Comparison of ENCODE assay signal across 11 cellular contexts in genomic region chr17:77434136-77435114, GRCh38.
DNase-seq lines count a peak whose midpoint lies in the region; ATAC-seq and TF ChIP-seq lines count a peak whose summit lies in the region.
"Had no signal": no experiment of that assay in that cellular context is flagged by ENCODE, and none has a peak within 500 bp of the region (broad histone marks: within the 10 kb centered on the region; RNA-seq: fewer than 3 reads in every experiment).

No MANE protein-coding gene starts in this region.

- no peaks in the 10 kb centered on the region for H3K9me2 ChIP-seq in OCI-LY1 (ENCODE audit: low read depth, low read length)

- POLR2A ChIA-PET in CD4-positive, alpha-beta T cell (lab: Charles Lee) = interaction anchor here (1.0 to 29.0 kb wide), 16 partner anchors 10 to 695 kb away, joined by 3 to 681 read pairs (median 12); no protein-coding TSS in a partner anchor
- POLR2A ChIA-PET in HEK293T (lab: Yijun Ruan, JAX) = no interaction called here

- peak overlapping the region; percentile 98 for H3K27ac ChIP-seq in CD4-positive, alpha-beta T cell (ENCODE audit: low read depth, low read length)
- H3K27ac ChIP-seq in OCI-LY1 (ENCODE audit: low read depth, low read length, poor library complexity, severe bottlenecking) = peak overlapping the region; percentile 99

- H3K9ac ChIP-seq in OCI-LY1 (ENCODE audit: low read length) = peak overlapping the region; percentile 93

- H4K20me1 ChIP-seq in OCI-LY1 (ENCODE audit: insufficient read depth, low read length) = no peaks in the 10 kb centered on the region

- intact Hi-C loops in CD4-positive, alpha-beta T cell (cut with DNase I, micrococcal nuclease) = loop anchor here (2.0 to 5.0 kb wide), 4 partner anchors 22 to 102 kb away; no protein-coding TSS in a partner anchor

- H2AFZ ChIP-seq in OCI-LY1 (ENCODE audit: low read length) (no peak overlapping the region), neuron (ENCODE audit: low read depth, low read length) (peak overlapping the region; percentile 11)

- H3K4me1 ChIP-seq in OCI-LY1 (ENCODE audit: insufficient read depth, low read length, severe bottlenecking) (peaks cover 100% of the 10 kb centered on the region), neuron (ENCODE audit: insufficient read depth, low read length) (peaks cover 50% of the 10 kb centered on the region)

- peaks cover 95% of the 10 kb centered on the region for H3K4me1 Mint-ChIP-seq in CD4-positive, alpha-beta T cell (ENCODE audit: low read depth)
- H3K4me1 Mint-ChIP-seq in central memory CD8-positive, alpha-beta T cell = peaks cover 72% of the 10 kb centered on the region

- ATAC-seq in CD4-positive, alpha-beta T cell (ENCODE audit: poor library complexity) = no peak
- ATAC-seq in central memory CD8-positive, alpha-beta T cell (replicated peaks; ENCODE audit: extremely low read depth, poor library complexity, severe bottlenecking) = no peak

- peak overlapping the region; percentile 96 for H3K4me3 Mint-ChIP-seq in CD4-positive, alpha-beta T cell
- peak overlapping the region; percentile 77 for H3K4me3 Mint-ChIP-seq in central memory CD8-positive, alpha-beta T cell

- H3K27me3 ChIP-seq in CD4-positive, alpha-beta T cell (ENCODE audit: control insufficient read depth, insufficient read depth, low read length) = no peaks in the 10 kb centered on the region
- H3K27me3 ChIP-seq in OCI-LY1 (ENCODE audit: insufficient read depth, low read length) (no peaks in the 10 kb centered on the region), neuron (ENCODE audit: insufficient read depth, low read length) (no peaks in the 10 kb centered on the region)

- no peaks in the 10 kb centered on the region for H3K9me3 Mint-ChIP-seq in CD4-positive, alpha-beta T cell
- H3K9me3 Mint-ChIP-seq in central memory CD8-positive, alpha-beta T cell = no peaks in the 10 kb centered on the region

- TF ChIP-seq CTCF in CD4-positive, alpha-beta T cell (IDR thresholded peaks at IDR 0.05) = no peak
- TF ChIP-seq CTCF in OCI-LY1 (IDR thresholded peaks at IDR 0.05; ENCODE audit: low read length) = no peak
- no peak for TF ChIP-seq CTCF in GM20000 (IDR thresholded peaks at IDR 0.05; ENCODE audit: extremely low read depth, missing control alignments)

- H3K27me3 Mint-ChIP-seq in CD4-positive, alpha-beta T cell = no peaks in the 10 kb centered on the region
- H3K27me3 Mint-ChIP-seq in central memory CD8-positive, alpha-beta T cell = no peaks in the 10 kb centered on the region

- peak in 1 of 10 experiments; percentile 44 for DNase-seq in CD4-positive, alpha-beta T cell
- no peak for DNase-seq in central memory CD8-positive, alpha-beta T cell (ENCODE audit: low spot score in 2 of 2)
- DNase-seq in GM20000 (ENCODE audit: low spot score) (no peak), HEK293T (ENCODE audit: extremely low spot score) (no peak), pons (ENCODE audit: low spot score) (no peak), NCI-H748 treated with DMSO at 0.1 percent for 48 hours (lab: John Stamatoyannopoulos, UW) (no peak)
- DNase-seq: DMS53, erythroblast, SIG-M5 had no signal

- peaks cover 8% of the 10 kb centered on the region; the same call in 1 of the 2 replicates for H3K36me3 ChIP-seq in OCI-LY1 (ENCODE audit: insufficient read depth, low read length)
- H3K36me3 ChIP-seq in neuron (ENCODE audit: insufficient read depth, low read length) = no peaks in the 10 kb centered on the region

- 0 out of 2 replicates have a peak, but pooled peaks cover 3% of the 10 kb centered on the region for H3F3A ChIP-seq in OCI-LY1 (ENCODE audit: insufficient read depth, low read length)

- CTCF ChIA-PET in CD4-positive, alpha-beta T cell (lab: Charles Lee) = interaction anchor here (0.9 to 3.3 kb wide), 9 partner anchors 13 to 109 kb away, joined by 3 to 19 read pairs (median 4); no protein-coding TSS in a partner anchor
- CTCF ChIA-PET in HEK293T (lab: Yijun Ruan, JAX) = no interaction called here

- H3K79me2 ChIP-seq in OCI-LY1 (ENCODE audit: insufficient read depth, low read length) = 0 out of 2 replicates have a peak, but pooled peaks cover 8% of the 10 kb centered on the region

- H3K4me3 ChIP-seq in OCI-LY1 (ENCODE audit: low read depth, low read length, poor library complexity, severe bottlenecking) = peak overlapping the region; percentile 65
- peak overlapping the region; percentile 11 for H3K4me3 ChIP-seq in neuron (ENCODE audit: low read length)

- peak overlapping the region; percentile 93 for H3K27ac Mint-ChIP-seq in CD4-positive, alpha-beta T cell
- peak overlapping the region; percentile 88 for H3K27ac Mint-ChIP-seq in central memory CD8-positive, alpha-beta T cell (ENCODE audit: low read depth)

- H3K4me2 ChIP-seq in OCI-LY1 (ENCODE audit: low read length) = peak overlapping the region; percentile 93

- no peaks in the 10 kb centered on the region for H3K9me3 ChIP-seq in CD4-positive, alpha-beta T cell (ENCODE audit: control insufficient read depth, low read length)
- no peaks in the 10 kb centered on the region for H3K9me3 ChIP-seq in OCI-LY1 (ENCODE audit: low read length)
- no peaks in the 10 kb centered on the region for H3K9me3 ChIP-seq in neuron (ENCODE audit: low read length)

- peaks cover 32% of the 10 kb centered on the region for H3K36me3 Mint-ChIP-seq in CD4-positive, alpha-beta T cell (ENCODE audit: low read depth)
- peaks cover 3% of the 10 kb centered on the region for H3K36me3 Mint-ChIP-seq in central memory CD8-positive, alpha-beta T cell (ENCODE audit: insufficient read depth)

TF ChIP-seq in HEK293T, 16 proteins besides CTCF, POLR2A, EP300 and RAD21:
- TF ChIP-seq ARNT (IDR thresholded peaks at IDR 0.05) = no peak
- no peak for TF ChIP-seq TARDBP (IDR thresholded peaks at IDR 0.05)
- no peak for TF ChIP-seq ZNF384 (IDR thresholded peaks at IDR 0.05)
- no peak for TF ChIP-seq SUZ12 (IDR thresholded peaks at IDR 0.05)
- TF ChIP-seq ELF4 (IDR thresholded peaks at IDR 0.05) = no peak
- TF ChIP-seq LEF1 (IDR thresholded peaks at IDR 0.05; ENCODE audit: borderline replicate concordance) = no peak
- no peak for TF ChIP-seq PKNOX1 (IDR thresholded peaks at IDR 0.05)
- TF ChIP-seq BHLHE40 (IDR thresholded peaks at IDR 0.05; ENCODE audit: borderline replicate concordance) = no peak
- no peak for TF ChIP-seq HDGF (IDR thresholded peaks at IDR 0.05; ENCODE audit: borderline replicate concordance)
- TF ChIP-seq FOXK2 (IDR thresholded peaks at IDR 0.05) = no peak
- no peak for TF ChIP-seq SP1 (IDR thresholded peaks at IDR 0.05)
- no peak for TF ChIP-seq FOXA1 (IDR thresholded peaks at IDR 0.05)
- TF ChIP-seq NFRKB (IDR thresholded peaks at IDR 0.05) = no peak
- TF ChIP-seq FOXM1 (IDR thresholded peaks at IDR 0.05; ENCODE audit: borderline replicate concordance) = no peak
- TF ChIP-seq L3MBTL2 (conservative IDR thresholded peaks at IDR 0.05) = no peak
